ENCODE assay signal across 14 cellular contexts in genomic region chr3:179265875-179266274, GRCh38. TPM values are rescaled to one million over a fixed set of nuclear protein-coding genes. Genes with fewer than 3 reads are reported as not detected.
DNase-seq lines count a peak whose midpoint lies in the region; ATAC-seq and TF ChIP-seq lines count a peak whose summit lies in the region.
"Had no signal": no experiment of that assay in that cellular context is flagged by ENCODE, and none has a peak within 500 bp of the region (broad histone marks: within the 10 kb centered on the region; RNA-seq: fewer than 3 reads in every experiment).

No MANE protein-coding gene starts in this region.

- H3K27me3 Mint-ChIP-seq in activated CD8-positive, alpha-beta T cell treated with anti-CD3 and anti-CD28 coated beads for 36 hours, result peaks cover 3% of the 10 kb centered on the region
- H3K27me3 Mint-ChIP-seq in activated CD8-positive, alpha-beta T cell treated with anti-CD3 and anti-CD28 coated beads, Interleukin-2, amount 10 ng/mL, durations not matched to agents 7 days and 5 days (ENCODE audit: low read depth), result peaks cover 11% of the 10 kb centered on the region
- H3K27me3 Mint-ChIP-seq in stimulated activated naive B cell treated with anti-CD40 and anti-IgM and Interleukin-4, amounts not matched to agents 10 μg/mL and 1 μg/mL and 100 μg/mL, for 72 hours, result no peaks in the 10 kb centered on the region

- H3K27me3 ChIP-seq in esophagus squamous epithelium, result no peaks in the 10 kb centered on the region
- H3K27me3 ChIP-seq: left lung, thyroid gland had no signal

- WGBS in esophagus squamous epithelium, 2 donors, result 75 to 76% methylated on average over 4 of the region's 4 CpGs

- TF ChIP-seq POLR2A in esophagus squamous epithelium (IDR thresholded peaks at IDR 0.05), result no peak

- no peak overlapping the region for H3K4me3 Mint-ChIP-seq in activated CD8-positive, alpha-beta T cell treated with anti-CD3 and anti-CD28 coated beads for 36 hours
- no peak overlapping the region for H3K4me3 Mint-ChIP-seq in activated CD8-positive, alpha-beta T cell treated with anti-CD3 and anti-CD28 coated beads, Interleukin-2, amount 10 ng/mL, durations not matched to agents 7 days and 5 days
- peak overlapping the region; percentile 64 to 70 for H3K4me3 Mint-ChIP-seq in stimulated activated naive B cell treated with anti-CD40 and anti-IgM and Interleukin-4, amounts not matched to agents 10 μg/mL and 1 μg/mL and 100 μg/mL, for 72 hours

- intact Hi-C loops in activated CD8-positive, alpha-beta T cell treated with anti-CD3 and anti-CD28 coated beads for 36 hours (cut with micrococcal nuclease), result no loop called here
- intact Hi-C loops in esophagus squamous epithelium (cut with DNase I), result no loop called here

- H3K36me3 Mint-ChIP-seq in activated CD8-positive, alpha-beta T cell treated with anti-CD3 and anti-CD28 coated beads for 36 hours (ENCODE audit: low read depth), result no peaks in the 10 kb centered on the region
- H3K36me3 Mint-ChIP-seq in activated CD8-positive, alpha-beta T cell treated with anti-CD3 and anti-CD28 coated beads, Interleukin-2, amount 10 ng/mL, durations not matched to agents 7 days and 5 days (ENCODE audit: low read depth), result no peaks in the 10 kb centered on the region
- H3K36me3 Mint-ChIP-seq in stimulated activated naive B cell treated with anti-CD40 and anti-IgM and Interleukin-4, amounts not matched to agents 10 μg/mL and 1 μg/mL and 100 μg/mL, for 72 hours, result peaks cover 0 to 1% of the 10 kb centered on the region in 2 donors

- no peak overlapping the region for H3K27ac Mint-ChIP-seq in activated CD8-positive, alpha-beta T cell treated with anti-CD3 and anti-CD28 coated beads for 36 hours
- H3K27ac Mint-ChIP-seq in activated CD8-positive, alpha-beta T cell treated with anti-CD3 and anti-CD28 coated beads, Interleukin-2, amount 10 ng/mL, durations not matched to agents 7 days and 5 days, result no peak overlapping the region
- H3K27ac Mint-ChIP-seq in stimulated activated naive B cell treated with anti-CD40 and anti-IgM and Interleukin-4, amounts not matched to agents 10 μg/mL and 1 μg/mL and 100 μg/mL, for 72 hours, result peak overlapping the region; percentile 90

- H3K36me3 ChIP-seq in esophagus squamous epithelium, result no peaks in the 10 kb centered on the region
- H3K36me3 ChIP-seq: left lung, thyroid gland had no signal

- no peak for DNase-seq in activated CD8-positive, alpha-beta T cell treated with anti-CD3 and anti-CD28 coated beads for 36 hours
- DNase-seq in activated CD8-positive, alpha-beta T cell treated with anti-CD3 and anti-CD28 coated beads, Interleukin-2, amount 10 ng/mL, durations not matched to agents 7 days and 5 days, result no peak
- DNase-seq in stimulated activated naive B cell treated with anti-CD40 and anti-IgM and Interleukin-4, amounts not matched to agents 10 μg/mL and 1 μg/mL and 100 μg/mL, for 72 hours, result peak; percentile 54
- no peak for DNase-seq in glomerular visceral epithelial cell (ENCODE audit: extremely low spot score)
- DNase-seq in NOMO-1 treated with dmso at 0.1 percent for 144 hours (lab: John Stamatoyannopoulos, UW; ENCODE audit: unreplicated experiment), result no peak
- DNase-seq in esophagus squamous epithelium (lab: John Stamatoyannopoulos, UW), result no peak
- DNase-seq: activated CD8-positive, alpha-beta memory T cell treated with anti-CD3 and anti-CD28 coated beads, Interleukin-2, amount 50 U/mL, for 4 hours; NCI-H510A treated with DMSO at 0.1 percent for 48 hours; stimulated activated CD4-positive, alpha-beta T cell treated with anti-CD3 and anti-CD28 coated beads, Interleukin-4, amount 100 ng/mL, for 4 hours; thyroid gland had no signal

- H3K27ac ChIP-seq in esophagus squamous epithelium, result no peak overlapping the region
- H3K27ac ChIP-seq: A549, left lung, thyroid gland had no signal

- H3K4me1 Mint-ChIP-seq in activated CD8-positive, alpha-beta T cell treated with anti-CD3 and anti-CD28 coated beads for 36 hours (ENCODE audit: low read depth), result peaks cover 2% of the 10 kb centered on the region
- H3K4me1 Mint-ChIP-seq in activated CD8-positive, alpha-beta T cell treated with anti-CD3 and anti-CD28 coated beads, Interleukin-2, amount 10 ng/mL, durations not matched to agents 7 days and 5 days (ENCODE audit: low read depth), result peaks cover 16% of the 10 kb centered on the region
- H3K4me1 Mint-ChIP-seq in stimulated activated naive B cell treated with anti-CD40 and anti-IgM and Interleukin-4, amounts not matched to agents 10 μg/mL and 1 μg/mL and 100 μg/mL, for 72 hours, result peaks cover 34 to 41% of the 10 kb centered on the region in 2 donors

- peaks cover 0 to 4% (median 0%) of the 10 kb centered on the region in 3 donors for H3K9me3 ChIP-seq in esophagus squamous epithelium
- H3K9me3 ChIP-seq: A549, thyroid gland had no signal

- no peaks in the 10 kb centered on the region for H3K9me3 Mint-ChIP-seq in activated CD8-positive, alpha-beta T cell treated with anti-CD3 and anti-CD28 coated beads for 36 hours
- H3K9me3 Mint-ChIP-seq in activated CD8-positive, alpha-beta T cell treated with anti-CD3 and anti-CD28 coated beads, Interleukin-2, amount 10 ng/mL, durations not matched to agents 7 days and 5 days (ENCODE audit: insufficient read depth), result no peaks in the 10 kb centered on the region
- no peaks in the 10 kb centered on the region for H3K9me3 Mint-ChIP-seq in stimulated activated naive B cell treated with anti-CD40 and anti-IgM and Interleukin-4, amounts not matched to agents 10 μg/mL and 1 μg/mL and 100 μg/mL, for 72 hours

- peak; percentile 13 for ATAC-seq in activated CD8-positive, alpha-beta T cell treated with anti-CD3 and anti-CD28 coated beads for 36 hours
- no peak for ATAC-seq in activated CD8-positive, alpha-beta T cell treated with anti-CD3 and anti-CD28 coated beads, Interleukin-2, amount 10 ng/mL, durations not matched to agents 7 days and 5 days
- ATAC-seq in HG02678 (IDR thresholded peaks at IDR 0.05; ENCODE audit: unreplicated experiment) (peak; percentile 29), HG03571 (IDR thresholded peaks at IDR 0.05; ENCODE audit: unreplicated experiment) (peak; percentile 46)
- ATAC-seq in stimulated activated naive B cell treated with anti-CD40 and anti-IgM and Interleukin-4, amounts not matched to agents 10 μg/mL and 1 μg/mL and 100 μg/mL, for 72 hours (replicated peaks), result peak; percentile 89
- ATAC-seq: A549, left lung had no signal

- CTCF ChIA-PET in activated CD8-positive, alpha-beta T cell treated with anti-CD3 and anti-CD28 coated beads for 36 hours (lab: Charles Lee), result no interaction called here
- CTCF ChIA-PET in activated CD8-positive, alpha-beta T cell treated with anti-CD3 and anti-CD28 coated beads, Interleukin-2, amount 10 ng/mL, durations not matched to agents 7 days and 5 days (lab: Charles Lee), result interaction anchor here (1.0 to 1.8 kb wide), 5 partner anchors 43 to 120 kb away, joined by 3 to 7 read pairs (median 4); partner anchors contain the start of gene PIK3CA

- POLR2A ChIA-PET in activated CD8-positive, alpha-beta T cell treated with anti-CD3 and anti-CD28 coated beads for 36 hours (lab: Charles Lee), result no interaction called here
- POLR2A ChIA-PET in activated CD8-positive, alpha-beta T cell treated with anti-CD3 and anti-CD28 coated beads, Interleukin-2, amount 10 ng/mL, durations not matched to agents 7 days and 5 days (lab: Charles Lee), result interaction anchor here (0.8 to 1.3 kb wide), 2 partner anchors 11 to 117 kb away, joined by 3 to 4 read pairs; no protein-coding TSS in a partner anchor

- no peak overlapping the region for H3K4me3 ChIP-seq in esophagus squamous epithelium
- H3K4me3 ChIP-seq: A549, left lung, thyroid gland had no signal

- H3K4me1 ChIP-seq in esophagus squamous epithelium, result peaks cover 0 to 8% (median 0%) of the 10 kb centered on the region in 3 donors
- H3K4me1 ChIP-seq: A549 had no signal

- TF ChIP-seq CTCF in activated CD8-positive, alpha-beta T cell treated with anti-CD3 and anti-CD28 coated beads for 36 hours (IDR thresholded peaks at IDR 0.05), result no peak
- TF ChIP-seq CTCF in esophagus squamous epithelium (IDR thresholded peaks at IDR 0.05), result no peak

RNA-seq across cellular contexts. Expression of gene KCNMB3, which starts 15.0 kb away (rescaled TPM):
- under 1 TPM; 0.34 TPM for total RNA-seq in activated CD8-positive, alpha-beta T cell treated with anti-CD3 and anti-CD28 coated beads for 36 hours
- total RNA-seq in activated CD8-positive, alpha-beta T cell treated with anti-CD3 and anti-CD28 coated beads, Interleukin-2, amount 10 ng/mL, durations not matched to agents 7 days and 5 days, result 1 to 10 TPM in 1 of 2 experiments, under 1 TPM in 1; 0.87 to 1.2 TPM
- 1 to 10 TPM in 2 of 4 donors, under 1 TPM in 2; 0.15 to 1.6 (median 1.2) TPM for total RNA-seq in esophagus squamous epithelium

RNA-seq across cellular contexts. Expression of gene ZNF639, which starts 57.0 kb away (rescaled TPM):
- total RNA-seq in activated CD8-positive, alpha-beta T cell treated with anti-CD3 and anti-CD28 coated beads for 36 hours, result 10 to 100 TPM; 35.1 to 35.4 TPM
- total RNA-seq in activated CD8-positive, alpha-beta T cell treated with anti-CD3 and anti-CD28 coated beads, Interleukin-2, amount 10 ng/mL, durations not matched to agents 7 days and 5 days, result 10 to 100 TPM; 36.3 to 40.6 TPM
- total RNA-seq in esophagus squamous epithelium, result 10 to 100 TPM; 10.0 to 43.6 (median 33.9) TPM

Comparison
In these comparisons a context has a peak if more than half of its experiments do, and no peak if none do; other contexts are left out.
1. H3K4me3 Mint-ChIP-seq: peak in stimulated activated naive B cell treated with anti-CD40 and anti-IgM and Interleukin-4, amounts not matched to agents 10 μg/mL and 1 μg/mL and 100 μg/mL, for 72 hours (2 of 2); none in activated CD8-positive, alpha-beta T cell treated with anti-CD3 and anti-CD28 coated beads for 36 hours (single experiment) and activated CD8-positive, alpha-beta T cell treated with anti-CD3 and anti-CD28 coated beads, Interleukin-2, amount 10 ng/mL, durations not matched to agents 7 days and 5 days (single experiment).